9 cellular contexts compared by ENCODE assay signal in the genomic region with DNA sequence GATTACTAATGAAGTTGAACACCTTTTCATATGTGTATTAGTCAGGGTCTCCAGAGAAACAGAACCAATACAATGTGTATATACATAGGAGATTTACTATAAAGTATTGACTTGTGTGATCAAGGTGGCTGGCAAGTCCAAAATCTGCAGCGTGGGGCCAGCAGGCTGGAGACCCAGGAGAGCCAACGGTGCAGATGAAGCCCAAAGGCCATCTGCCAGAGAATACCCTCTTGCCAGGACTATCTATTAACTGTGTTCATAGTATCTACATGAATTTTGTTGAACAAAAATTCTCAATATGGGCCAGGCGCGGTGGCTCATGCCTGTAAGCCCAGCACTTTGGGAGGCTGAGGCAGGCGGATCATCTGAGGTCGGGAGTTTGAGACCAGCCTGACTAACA. TPM values are rescaled to one million over a fixed set of nuclear protein-coding genes. Genes with fewer than 3 reads are reported as not detected.
"Had no signal": no experiment of that assay in that cellular context is flagged by ENCODE, and none has a peak within 500 bp of the region (broad histone marks: within the 10 kb centered on the region; RNA-seq: fewer than 3 reads in every experiment).

No MANE protein-coding gene starts in this region.

RNA-seq across cellular contexts. Expression of a gene that starts 16.4 kb away (rescaled TPM):
- total RNA-seq: activated CD4-positive, alpha-beta memory T cell treated with anti-CD3 and anti-CD28 coated beads for 36 hours; activated CD4-positive, alpha-beta memory T cell treated with anti-CD3 and anti-CD28 coated beads, Interleukin-2, amount 10 ng/mL, durations not matched to agents 7 days and 5 days; activated CD4-positive, alpha-beta T cell treated with anti-CD3 and anti-CD28 coated beads, Interleukin-2, amount 10 ng/mL, durations not matched to agents 7 days and 5 days; activated CD8-positive, alpha-beta memory T cell treated with anti-CD3 and anti-CD28 coated beads, Interleukin-2, amount 10 ng/mL, durations not matched to agents 7 days and 5 days; activated CD8-positive, alpha-beta T cell treated with anti-CD3 and anti-CD28 coated beads for 36 hours; activated CD8-positive, alpha-beta T cell treated with anti-CD3 and anti-CD28 coated beads, Interleukin-2, amount 10 ng/mL, durations not matched to agents 7 days and 5 days; T-helper 17 cell; T-helper 2 cell treated with Interferon-gamma antibody and Interleukin-4, amounts not matched to agents 100 ng/mL and 5 ng/mL, for 36 hours; WTC11 had no signal
